In genomic region chr18:77061946-77062517, GRCh38 we compare ENCODE assay signal across 8 cellular contexts.
DNase-seq lines count a peak whose midpoint lies in the region; ATAC-seq and TF ChIP-seq lines count a peak whose summit lies in the region.

No MANE protein-coding gene starts in this region.

- H3K27ac ChIP-seq in Karpas-422 (ENCODE audit: low read length) (peak overlapping the region; percentile 53), neural progenitor cell (no peak overlapping the region)

- H3K4me1 Mint-ChIP-seq in neural progenitor cell, result peaks cover 8% of the 10 kb centered on the region

- H3K9ac ChIP-seq in Karpas-422 (ENCODE audit: low read length), result 0 out of 2 replicates have a peak overlapping the region, but pooled peaks have one; percentile 2
- no peak overlapping the region for H3K9ac ChIP-seq in neural progenitor cell

- H3K27me3 ChIP-seq in Karpas-422 (ENCODE audit: low read length) (no peaks in the 10 kb centered on the region), neural progenitor cell (peaks cover 13% of the 10 kb centered on the region)

- no peak overlapping the region for H3K27ac Mint-ChIP-seq in neural progenitor cell

- H3K27me3 Mint-ChIP-seq in neural progenitor cell (ENCODE audit: insufficient read depth, low read depth), result no peaks in the 10 kb centered on the region

- peak; percentile 84 for DNase-seq in Karpas-422
- DNase-seq in astrocyte of the hippocampus (ENCODE audit: low read depth, low spot score), result peak; percentile 74
- DNase-seq in neural progenitor cell (ENCODE audit: low spot score), result peak; percentile 57
- DNase-seq in putamen (ENCODE audit: low spot score), result no peak
- no peak for DNase-seq in stimulated activated CD4-positive, alpha-beta T cell treated with anti-CD3 and anti-CD28 coated beads, Interleukin-1b, Interleukin-23, amount 100 ng/mL, for 48 hours
- no peak for DNase-seq in AG20443 (ENCODE audit: low spot score)

- no peaks in the 10 kb centered on the region for H3K36me3 Mint-ChIP-seq in neural progenitor cell

- no peaks in the 10 kb centered on the region for H4K20me1 ChIP-seq in Karpas-422 (ENCODE audit: insufficient read depth, low read depth, low read length)
- H4K20me1 ChIP-seq in neural progenitor cell (ENCODE audit: low read depth), result no peaks in the 10 kb centered on the region

- H3K4me2 ChIP-seq in Karpas-422 (ENCODE audit: low read depth, low read length, poor library complexity, severe bottlenecking) (no peak overlapping the region), neural progenitor cell (no peak overlapping the region)

- H3K4me3 ChIP-seq in Karpas-422 (ENCODE audit: low read length) (no peak overlapping the region), neural progenitor cell (no peak overlapping the region)

- H2AFZ ChIP-seq in Karpas-422 (ENCODE audit: low read length) (no peak overlapping the region), neural progenitor cell (replicated peaks) (no peak overlapping the region)

- H3K4me3 Mint-ChIP-seq in neural progenitor cell, result no peak overlapping the region

- TF ChIP-seq CTCF in neural progenitor cell (IDR thresholded peaks at IDR 0.05), result peak; percentile 59

- H3K4me1 ChIP-seq in Karpas-422 (ENCODE audit: low read length), result peaks cover 48% of the 10 kb centered on the region
- H3K4me1 ChIP-seq in neural progenitor cell, result no peaks in the 10 kb centered on the region

- H3K79me2 ChIP-seq in Karpas-422 (ENCODE audit: low read length) (no peaks in the 10 kb centered on the region), neural progenitor cell (ENCODE audit: low read depth) (no peaks in the 10 kb centered on the region)

- ATAC-seq in GM18502 (IDR thresholded peaks at IDR 0.05; ENCODE audit: poor library complexity, unreplicated experiment) (peak; percentile 32), GM21786 (IDR thresholded peaks at IDR 0.05; ENCODE audit: unreplicated experiment) (peak; percentile 29)

- no peaks in the 10 kb centered on the region for H3K9me3 ChIP-seq in Karpas-422 (ENCODE audit: low read length)
- no peaks in the 10 kb centered on the region for H3K9me3 ChIP-seq in neural progenitor cell (ENCODE audit: low read depth)

- H3F3A ChIP-seq in neural progenitor cell (ENCODE audit: low read depth), result no peaks in the 10 kb centered on the region

- no peaks in the 10 kb centered on the region for H3K9me3 Mint-ChIP-seq in neural progenitor cell

- no peaks in the 10 kb centered on the region for H3K9me2 ChIP-seq in Karpas-422 (replicated peaks; ENCODE audit: insufficient read depth, low read length)

- H3K36me3 ChIP-seq in Karpas-422 (ENCODE audit: insufficient read depth, low read length) (peaks cover 10% of the 10 kb centered on the region), neural progenitor cell (no peaks in the 10 kb centered on the region)

Comparison
In these comparisons a context has a peak if more than half of its experiments do, and no peak if none do; other contexts are left out.
1. DNase-seq: peak in Karpas-422 (single experiment), astrocyte of the hippocampus (single experiment) and neural progenitor cell (single experiment); none in putamen (single experiment), stimulated activated CD4-positive, alpha-beta T cell treated with anti-CD3 and anti-CD28 coated beads, Interleukin-1b, Interleukin-23, amount 100 ng/mL, for 48 hours (single experiment) and AG20443 (single experiment).